In the genomic region with DNA sequence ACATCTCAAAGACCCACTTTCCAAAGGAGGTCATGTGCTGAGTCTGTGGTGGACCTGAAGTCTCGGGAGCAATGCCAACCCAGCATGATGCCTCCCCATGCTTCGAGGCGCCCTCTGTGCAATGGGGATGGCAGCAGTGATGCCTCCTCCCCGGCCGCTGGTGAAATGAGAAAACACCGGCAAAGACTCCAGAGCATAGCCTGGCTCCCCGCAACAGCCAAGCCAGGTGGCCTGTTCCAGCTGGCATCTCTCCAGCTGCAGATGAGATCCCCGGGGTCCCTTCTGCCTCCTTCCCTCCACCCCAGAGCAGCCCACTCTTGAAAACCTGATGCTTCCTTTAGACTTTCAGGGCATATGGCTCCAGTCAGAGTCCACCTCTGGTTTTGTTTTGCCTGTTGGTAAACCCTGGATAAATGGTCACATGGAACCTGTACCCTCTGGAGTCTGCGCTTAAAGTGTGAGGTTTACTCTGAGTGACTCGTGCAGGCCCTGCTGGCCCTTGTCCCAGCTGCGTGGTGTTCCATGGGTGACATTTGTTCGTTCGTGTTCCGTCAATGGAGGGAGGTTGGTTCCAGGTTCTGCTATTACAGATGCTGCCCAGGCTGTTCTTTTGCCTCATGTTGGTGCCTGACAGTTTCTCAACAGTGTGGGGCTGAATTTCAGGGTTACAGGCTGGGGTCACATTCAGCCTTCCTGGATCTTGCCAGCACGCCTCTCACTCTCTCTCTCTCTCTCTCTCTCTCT, we compare ENCODE assay signal across 26 cellular contexts.
DNase-seq lines count a peak whose midpoint lies in the region; ATAC-seq and TF ChIP-seq lines count a peak whose summit lies in the region.
"Had no signal": no experiment of that assay in that cellular context is flagged by ENCODE, and none has a peak within 500 bp of the region (broad histone marks: within the 10 kb centered on the region; RNA-seq: fewer than 3 reads in every experiment).

No MANE protein-coding gene starts in this region.

- peak; percentile 26 for TF ChIP-seq POLR2A in right lobe of liver (IDR thresholded peaks at IDR 0.05)

- CTCF ChIA-PET in HEK293 (lab: Yijun Ruan, JAX), result interaction anchor here (0.5 to 1.2 kb wide), 3 partner anchors 12 to 1092 kb away, joined by 3 to 5 read pairs (median 4); no protein-coding TSS in a partner anchor

- ATAC-seq in right lobe of liver (peak; percentile 45 to 63 (median 54)), GM18861 (IDR thresholded peaks at IDR 0.05; ENCODE audit: unreplicated experiment) (no peak)
- ATAC-seq: GM23338; naive thymus-derived CD4-positive, alpha-beta T cell; pancreas had no signal

- no peaks in the 10 kb centered on the region for H3K27me3 ChIP-seq in BE2C
- no peaks in the 10 kb centered on the region for H3K27me3 ChIP-seq in right lobe of liver
- H3K27me3 ChIP-seq: dorsolateral prefrontal cortex, pancreas, transverse colon had no signal

- intact Hi-C loops in right lobe of liver (cut with DNase I), result no loop called here

- no peak overlapping the region for H3K4me3 ChIP-seq in BE2C (ENCODE audit: low read depth, low read length)
- H3K4me3 ChIP-seq in HEK293 (ENCODE audit: low read depth, low read length), result no peak overlapping the region
- H3K4me3 ChIP-seq in right lobe of liver, result peak overlapping the region in 1 of 3 donors; percentile 13
- H3K4me3 ChIP-seq: dorsolateral prefrontal cortex, GM23338, pancreas, transverse colon had no signal

- H3K36me3 ChIP-seq in BE2C, result no peaks in the 10 kb centered on the region
- H3K36me3 ChIP-seq in HEK293 (ENCODE audit: control insufficient read depth in 2 of 2, insufficient read depth in 1 of 2, low read length in 2 of 2), result no peaks in the 10 kb centered on the region
- no peaks in the 10 kb centered on the region for H3K36me3 ChIP-seq in right lobe of liver
- H3K36me3 ChIP-seq: pancreas, transverse colon had no signal

- TF ChIP-seq CTCF in BE2C (IDR thresholded peaks at IDR 0.05; ENCODE audit: low read depth, low read length) (no peak), HEK293 (tag by site-specific recombination; IDR thresholded peaks at IDR 0.05) (no peak), right lobe of liver (IDR thresholded peaks at IDR 0.05) (no peak)

- WGBS in right lobe of liver (ENCODE audit: insufficient coverage, low coverage, low lambda C conversion rate, missing lambda C conversion rate), result 39% methylated on average over 6 of the region's 15 CpGs

- H3K4me1 ChIP-seq in BE2C, result peaks cover 14% of the 10 kb centered on the region
- H3K4me1 ChIP-seq in HEK293 (ENCODE audit: control insufficient read depth, insufficient read depth, low read length), result no peaks in the 10 kb centered on the region
- H3K4me1 ChIP-seq in right lobe of liver, result peaks cover 0 to 48% (median 22%) of the 10 kb centered on the region in 4 donors

- POLR2A ChIA-PET in HEK293 (lab: Yijun Ruan, JAX), result interaction anchor here (0.6 kb wide), 1 partner anchor 1957 kb away, joined by 3 read pairs; no protein-coding TSS in a partner anchor

- peak; percentile 65 for DNase-seq in BE2C
- peak; percentile 97 to 99 for DNase-seq in NCI-H524 (lab: John Stamatoyannopoulos, UW)
- peak in 2 of 3 donors; percentile 81 to 86 for DNase-seq in right lobe of liver
- no peak for DNase-seq in activated CD4-positive, alpha-beta T cell treated with anti-CD3 and anti-CD28 coated beads, Interleukin-2, amount 50 U/mL, for 1 hour
- DNase-seq in Kasumi-1 (lab: John Stamatoyannopoulos, UW), result no peak
- DNase-seq in Ammon's horn (ENCODE audit: low spot score), result no peak
- DNase-seq: activated B cell treated with CpG ODN at 0.5 μM for 24 hours; activated CD8-positive, alpha-beta memory T cell treated with anti-CD3 and anti-CD28 coated beads for 24 hours; activated naive CD4-positive, alpha-beta T cell treated with anti-CD3 and anti-CD28 coated beads, Interleukin-2, amount 10 ng/mL, durations not matched to agents 7 days and 5 days; activated T-cell treated with anti-CD3 and anti-CD28 coated beads, Interleukin-2, amount 50 U/mL, for 48 hours; CD4-positive, alpha-beta T cell; DMS53; dorsolateral prefrontal cortex; foreskin fibroblast; hypothalamus; islet precursor cell; KBM-7; mesendoderm; naive thymus-derived CD4-positive, alpha-beta T cell; pancreas; stimulated activated CD4-positive, alpha-beta T cell treated with anti-CD3 and anti-CD28 coated beads, Interleukin-2, amount 100 ng/mL, for 24 hours; stimulated activated naive CD4-positive, alpha-beta T cell; transverse colon had no signal

- no peaks in the 10 kb centered on the region for H3K9me3 ChIP-seq in BE2C
- no peaks in the 10 kb centered on the region for H3K9me3 ChIP-seq in HEK293 (ENCODE audit: control insufficient read depth, insufficient read depth, low read depth, low read length)
- no peaks in the 10 kb centered on the region for H3K9me3 ChIP-seq in right lobe of liver
- H3K9me3 ChIP-seq: pancreas, transverse colon had no signal

- H3K27ac ChIP-seq in HEK293 (ENCODE audit: extremely low read depth, low read depth, low read length) (no peak overlapping the region), right lobe of liver (peak overlapping the region in 2 of 3 donors; percentile 72 to 84)
- H3K27ac ChIP-seq: pancreas, transverse colon had no signal

TF ChIP-seq in HEK293, 187 proteins besides CTCF, POLR2A, EP300 and RAD21 (continues in another document):
- TF ChIP-seq ZNF16 (tag by site-specific recombination; IDR thresholded peaks at IDR 0.05; ENCODE audit: low read depth), result no peak
- TF ChIP-seq, protein P1, sequence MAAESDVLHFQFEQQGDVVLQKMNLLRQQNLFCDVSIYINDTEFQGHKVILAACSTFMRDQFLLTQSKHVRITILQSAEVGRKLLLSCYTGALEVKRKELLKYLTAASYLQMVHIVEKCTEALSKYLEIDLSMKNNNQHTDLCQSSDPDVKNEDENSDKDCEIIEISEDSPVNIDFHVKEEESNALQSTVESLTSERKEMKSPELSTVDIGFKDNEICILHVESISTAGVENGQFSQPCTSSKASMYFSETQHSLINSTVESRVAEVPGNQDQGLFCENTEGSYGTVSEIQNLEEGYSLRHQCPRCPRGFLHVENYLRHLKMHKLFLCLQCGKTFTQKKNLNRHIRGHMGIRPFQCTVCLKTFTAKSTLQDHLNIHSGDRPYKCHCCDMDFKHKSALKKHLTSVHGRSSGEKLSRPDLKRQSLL (tag by site-specific recombination; IDR thresholded peaks at IDR 0.05), result no peak
- TF ChIP-seq, protein P2, sequence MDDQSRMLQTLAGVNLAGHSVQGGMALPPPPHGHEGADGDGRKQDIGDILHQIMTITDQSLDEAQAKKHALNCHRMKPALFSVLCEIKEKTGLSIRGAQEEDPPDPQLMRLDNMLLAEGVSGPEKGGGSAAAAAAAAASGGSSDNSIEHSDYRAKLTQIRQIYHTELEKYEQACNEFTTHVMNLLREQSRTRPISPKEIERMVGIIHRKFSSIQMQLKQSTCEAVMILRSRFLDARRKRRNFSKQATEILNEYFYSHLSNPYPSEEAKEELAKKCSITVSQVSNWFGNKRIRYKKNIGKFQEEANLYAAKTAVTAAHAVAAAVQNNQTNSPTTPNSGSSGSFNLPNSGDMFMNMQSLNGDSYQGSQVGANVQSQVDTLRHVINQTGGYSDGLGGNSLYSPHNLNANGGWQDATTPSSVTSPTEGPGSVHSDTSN (CRISPR knock-in tag; IDR thresholded peaks at IDR 0.05), result no peak
- TF ChIP-seq, protein P3, sequence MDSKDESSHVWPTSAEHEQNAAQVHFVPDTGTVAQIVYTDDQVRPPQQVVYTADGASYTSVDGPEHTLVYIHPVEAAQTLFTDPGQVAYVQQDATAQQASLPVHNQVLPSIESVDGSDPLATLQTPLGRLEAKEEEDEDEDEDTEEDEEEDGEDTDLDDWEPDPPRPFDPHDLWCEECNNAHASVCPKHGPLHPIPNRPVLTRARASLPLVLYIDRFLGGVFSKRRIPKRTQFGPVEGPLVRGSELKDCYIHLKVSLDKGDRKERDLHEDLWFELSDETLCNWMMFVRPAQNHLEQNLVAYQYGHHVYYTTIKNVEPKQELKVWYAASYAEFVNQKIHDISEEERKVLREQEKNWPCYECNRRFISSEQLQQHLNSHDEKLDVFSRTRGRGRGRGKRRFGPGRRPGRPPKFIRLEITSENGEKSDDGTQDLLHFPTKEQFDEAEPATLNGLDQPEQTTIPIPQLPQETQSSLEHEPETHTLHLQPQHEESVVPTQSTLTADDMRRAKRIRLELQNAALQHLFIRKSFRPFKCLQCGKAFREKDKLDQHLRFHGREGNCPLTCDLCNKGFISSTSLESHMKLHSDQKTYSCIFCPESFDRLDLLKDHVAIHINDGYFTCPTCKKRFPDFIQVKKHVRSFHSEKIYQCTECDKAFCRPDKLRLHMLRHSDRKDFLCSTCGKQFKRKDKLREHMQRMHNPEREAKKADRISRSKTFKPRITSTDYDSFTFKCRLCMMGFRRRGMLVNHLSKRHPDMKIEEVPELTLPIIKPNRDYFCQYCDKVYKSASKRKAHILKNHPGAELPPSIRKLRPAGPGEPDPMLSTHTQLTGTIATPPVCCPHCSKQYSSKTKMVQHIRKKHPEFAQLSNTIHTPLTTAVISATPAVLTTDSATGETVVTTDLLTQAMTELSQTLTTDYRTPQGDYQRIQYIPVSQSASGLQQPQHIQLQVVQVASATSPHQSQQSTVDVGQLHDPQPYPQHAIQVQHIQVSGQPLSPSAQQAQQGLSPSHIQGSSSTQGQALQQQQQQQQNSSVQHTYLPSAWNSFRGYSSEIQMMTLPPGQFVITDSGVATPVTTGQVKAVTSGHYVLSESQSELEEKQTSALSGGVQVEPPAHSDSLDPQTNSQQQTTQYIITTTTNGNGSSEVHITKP (tag by site-specific recombination; IDR thresholded peaks at IDR 0.05), result peak; percentile 55
- TF ChIP-seq, protein P4, sequence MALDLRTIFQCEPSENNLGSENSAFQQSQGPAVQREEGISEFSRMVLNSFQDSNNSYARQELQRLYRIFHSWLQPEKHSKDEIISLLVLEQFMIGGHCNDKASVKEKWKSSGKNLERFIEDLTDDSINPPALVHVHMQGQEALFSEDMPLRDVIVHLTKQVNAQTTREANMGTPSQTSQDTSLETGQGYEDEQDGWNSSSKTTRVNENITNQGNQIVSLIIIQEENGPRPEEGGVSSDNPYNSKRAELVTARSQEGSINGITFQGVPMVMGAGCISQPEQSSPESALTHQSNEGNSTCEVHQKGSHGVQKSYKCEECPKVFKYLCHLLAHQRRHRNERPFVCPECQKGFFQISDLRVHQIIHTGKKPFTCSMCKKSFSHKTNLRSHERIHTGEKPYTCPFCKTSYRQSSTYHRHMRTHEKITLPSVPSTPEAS (tag by site-specific recombination; IDR thresholded peaks at IDR 0.05), result no peak
- TF ChIP-seq ZNF132 (tag by site-specific recombination; IDR thresholded peaks at IDR 0.05; ENCODE audit: borderline replicate concordance), result no peak
- peak; percentile 86 for TF ChIP-seq ZNF596 (tag by site-specific recombination; IDR thresholded peaks at IDR 0.05)

Comparison
In these comparisons a context has a peak if more than half of its experiments do, and no peak if none do; other contexts are left out.
1. DNase-seq: peak in BE2C (single experiment), NCI-H524 (2 of 2) and right lobe of liver (2 of 3); none in activated CD4-positive, alpha-beta T cell treated with anti-CD3 and anti-CD28 coated beads, Interleukin-2, amount 50 U/mL, for 1 hour (single experiment), Kasumi-1 (0 of 2) and Ammon's horn (single experiment).